Comparison of ENCODE assay signal across 21 cellular contexts in genomic region chr3:56830884-56831283, GRCh38. TPM values are rescaled to one million over a fixed set of nuclear protein-coding genes. Genes with fewer than 3 reads are reported as not detected.
DNase-seq lines count a peak whose midpoint lies in the region; ATAC-seq and TF ChIP-seq lines count a peak whose summit lies in the region.
"Had no signal": no experiment of that assay in that cellular context is flagged by ENCODE, and none has a peak within 500 bp of the region (broad histone marks: within the 10 kb centered on the region; RNA-seq: fewer than 3 reads in every experiment).

No MANE protein-coding gene starts in this region.

- peaks cover 37% of the 10 kb centered on the region for H3K4me1 Mint-ChIP-seq in activated CD4-positive, alpha-beta memory T cell treated with anti-CD3 and anti-CD28 coated beads for 36 hours (ENCODE audit: low read depth)
- H3K4me1 Mint-ChIP-seq in activated CD4-positive, alpha-beta memory T cell treated with anti-CD3 and anti-CD28 coated beads, Interleukin-2, amount 10 ng/mL, durations not matched to agents 7 days and 5 days = peaks cover 12% of the 10 kb centered on the region
- H3K4me1 Mint-ChIP-seq: B cell had no signal

- no peak for DNase-seq in activated CD4-positive, alpha-beta memory T cell treated with anti-CD3 and anti-CD28 coated beads for 36 hours
- no peak for DNase-seq in activated CD4-positive, alpha-beta memory T cell treated with anti-CD3 and anti-CD28 coated beads, Interleukin-2, amount 10 ng/mL, durations not matched to agents 7 days and 5 days
- DNase-seq in hepatocyte (ENCODE audit: low spot score) = no peak
- DNase-seq in HAP-1 (ENCODE audit: low spot score in 2 of 2) = no peak
- DNase-seq in superior temporal gyrus (ENCODE audit: extremely low spot score) = no peak
- DNase-seq: CD4-positive, alpha-beta T cell; CD8-positive, alpha-beta memory T cell; DMS 273 treated with DMSO at 0.1 percent for 48 hours; DMS79; EL; GDM1; HCEC 1CT had no signal

- H3K36me3 ChIP-seq in hepatocyte (replicated peaks; ENCODE audit: insufficient read depth, low read depth) (no peaks in the 10 kb centered on the region), liver (ENCODE audit: control insufficient read depth in 4 of 4, insufficient read depth in 3 of 4, low read depth in 1 of 4, low read length in 3 of 4) (no peaks in the 10 kb centered on the region), HAP-1 (replicated peaks) (no peaks in the 10 kb centered on the region)
- H3K36me3 ChIP-seq: BLaER1 had no signal

- H3K79me2 ChIP-seq in hepatocyte = peaks cover 2% of the 10 kb centered on the region

- intact Hi-C loops in activated CD4-positive, alpha-beta memory T cell treated with anti-CD3 and anti-CD28 coated beads for 36 hours (cut with micrococcal nuclease) = no loop called here

- no peaks in the 10 kb centered on the region for H3K36me3 Mint-ChIP-seq in activated CD4-positive, alpha-beta memory T cell treated with anti-CD3 and anti-CD28 coated beads for 36 hours
- no peaks in the 10 kb centered on the region for H3K36me3 Mint-ChIP-seq in activated CD4-positive, alpha-beta memory T cell treated with anti-CD3 and anti-CD28 coated beads, Interleukin-2, amount 10 ng/mL, durations not matched to agents 7 days and 5 days (ENCODE audit: low read depth)

- 79% methylated on average over 2 of the region's 2 CpGs for WGBS in hepatocyte (ENCODE audit: low lambda C conversion rate, missing lambda C conversion rate)
- WGBS in liver = 39% methylated on average over 2 of the region's 2 CpGs

- H3K27me3 ChIP-seq in hepatocyte (no peaks in the 10 kb centered on the region), liver (ENCODE audit: control insufficient read depth in 4 of 4, insufficient read depth in 4 of 4, low read length in 3 of 4) (peaks cover 0 to 2% (median under 1%) of the 10 kb centered on the region in 4 donors), HAP-1 (ENCODE audit: low read depth) (no peaks in the 10 kb centered on the region; the same call in 1 of the 2 replicates)
- H3K27me3 ChIP-seq: BLaER1 had no signal

- no peak overlapping the region for H3K4me3 ChIP-seq in hepatocyte
- H3K4me3 ChIP-seq in liver (ENCODE audit: low read depth in 1 of 3, low read length in 3 of 3) = no peak overlapping the region
- H3K4me3 ChIP-seq in HAP-1 = no peak overlapping the region
- H3K4me3 ChIP-seq: BLaER1, GM12878, GM23338 had no signal

- H3K4me3 Mint-ChIP-seq in activated CD4-positive, alpha-beta memory T cell treated with anti-CD3 and anti-CD28 coated beads for 36 hours = no peak overlapping the region
- H3K4me3 Mint-ChIP-seq in activated CD4-positive, alpha-beta memory T cell treated with anti-CD3 and anti-CD28 coated beads, Interleukin-2, amount 10 ng/mL, durations not matched to agents 7 days and 5 days = no peak overlapping the region
- H3K4me3 Mint-ChIP-seq: B cell; CD4-positive, alpha-beta T cell; CD8-positive, alpha-beta memory T cell; GM23338 had no signal

- no peaks in the 10 kb centered on the region for H3K9me2 ChIP-seq in hepatocyte (replicated peaks; ENCODE audit: insufficient read depth)

- H3K9me3 Mint-ChIP-seq in activated CD4-positive, alpha-beta memory T cell treated with anti-CD3 and anti-CD28 coated beads for 36 hours = no peaks in the 10 kb centered on the region
- no peaks in the 10 kb centered on the region for H3K9me3 Mint-ChIP-seq in activated CD4-positive, alpha-beta memory T cell treated with anti-CD3 and anti-CD28 coated beads, Interleukin-2, amount 10 ng/mL, durations not matched to agents 7 days and 5 days
- H3K9me3 Mint-ChIP-seq: CD14-positive monocyte; CD4-positive, alpha-beta T cell; CD8-positive, alpha-beta memory T cell; GM23338 had no signal

- H3K27ac ChIP-seq in hepatocyte (peak overlapping the region; percentile 42), liver (ENCODE audit: low read depth in 1 of 2, low read length in 2 of 2) (no peak overlapping the region)
- H3K27ac ChIP-seq: 22Rv1, BLaER1 had no signal

- peak overlapping the region; percentile 19 for H3K27ac Mint-ChIP-seq in activated CD4-positive, alpha-beta memory T cell treated with anti-CD3 and anti-CD28 coated beads for 36 hours
- no peak overlapping the region for H3K27ac Mint-ChIP-seq in activated CD4-positive, alpha-beta memory T cell treated with anti-CD3 and anti-CD28 coated beads, Interleukin-2, amount 10 ng/mL, durations not matched to agents 7 days and 5 days
- H3K27ac Mint-ChIP-seq: B cell; CD14-positive monocyte; CD4-positive, alpha-beta T cell; GM23338 had no signal

- TF ChIP-seq RAD21 in liver (IDR thresholded peaks at IDR 0.05) = no peak

- CTCF ChIA-PET in activated CD4-positive, alpha-beta memory T cell treated with anti-CD3 and anti-CD28 coated beads for 36 hours (lab: Charles Lee) = no interaction called here
- CTCF ChIA-PET in activated CD4-positive, alpha-beta memory T cell treated with anti-CD3 and anti-CD28 coated beads, Interleukin-2, amount 10 ng/mL, durations not matched to agents 7 days and 5 days (lab: Charles Lee) = no interaction called here

- no peak overlapping the region for H3K9ac ChIP-seq in liver (ENCODE audit: low read depth in 1 of 2, low read length in 2 of 2)
- H3K9ac ChIP-seq: BLaER1 had no signal

- H4K20me1 ChIP-seq in hepatocyte (ENCODE audit: insufficient read depth, poor library complexity, severe bottlenecking) = no peaks in the 10 kb centered on the region
- H4K20me1 ChIP-seq: BLaER1 had no signal

- no peak overlapping the region for H2AFZ ChIP-seq in hepatocyte
- H2AFZ ChIP-seq: GM23338 had no signal

- H3K9me3 ChIP-seq in hepatocyte (ENCODE audit: low read depth) (no peaks in the 10 kb centered on the region), liver (ENCODE audit: control insufficient read depth in 4 of 4, low read length in 3 of 4) (no peaks in the 10 kb centered on the region), HAP-1 (no peaks in the 10 kb centered on the region)
- H3K9me3 ChIP-seq: BLaER1 had no signal

- in situ Hi-C loops in HAP-1 (cut with MboI; ENCODE audit: low sequenced_read_pairs) = no loop called here

- H3K4me1 ChIP-seq in hepatocyte (ENCODE audit: insufficient read depth) = peaks cover 11% of the 10 kb centered on the region
- peaks cover 0 to 1% (median 0%) of the 10 kb centered on the region in 4 donors for H3K4me1 ChIP-seq in liver (ENCODE audit: control insufficient read depth in 4 of 4, insufficient read depth in 4 of 4, low read length in 3 of 4)
- H3K4me1 ChIP-seq in HAP-1 = peaks cover 6% of the 10 kb centered on the region

- no peak overlapping the region for H3K4me2 ChIP-seq in hepatocyte
- H3K4me2 ChIP-seq: BLaER1, GM23338 had no signal

- POLR2A ChIA-PET in activated CD4-positive, alpha-beta memory T cell treated with anti-CD3 and anti-CD28 coated beads for 36 hours (lab: Charles Lee) = no interaction called here
- POLR2A ChIA-PET in activated CD4-positive, alpha-beta memory T cell treated with anti-CD3 and anti-CD28 coated beads, Interleukin-2, amount 10 ng/mL, durations not matched to agents 7 days and 5 days (lab: Charles Lee) = no interaction called here

- ATAC-seq in HG02798 (IDR thresholded peaks at IDR 0.05; ENCODE audit: poor library complexity, unreplicated experiment) (no peak), HG02852 (IDR thresholded peaks at IDR 0.05; ENCODE audit: unreplicated experiment) (no peak)
- ATAC-seq: GM12878, GM23338 had no signal

- TF ChIP-seq CTCF in hepatocyte (IDR thresholded peaks at IDR 0.05; ENCODE audit: poor library complexity) (no peak), liver (IDR thresholded peaks at IDR 0.05; ENCODE audit: low read depth, low read length, missing input control) (no peak)

- H3K27me3 Mint-ChIP-seq in activated CD4-positive, alpha-beta memory T cell treated with anti-CD3 and anti-CD28 coated beads for 36 hours = no peaks in the 10 kb centered on the region
- no peaks in the 10 kb centered on the region for H3K27me3 Mint-ChIP-seq in activated CD4-positive, alpha-beta memory T cell treated with anti-CD3 and anti-CD28 coated beads, Interleukin-2, amount 10 ng/mL, durations not matched to agents 7 days and 5 days
- H3K27me3 Mint-ChIP-seq: B cell; CD4-positive, alpha-beta T cell; CD8-positive, alpha-beta memory T cell had no signal

TF ChIP-seq in liver, 16 proteins besides CTCF, POLR2A, EP300 and RAD21:
- TF ChIP-seq RXRA (IDR thresholded peaks at IDR 0.05) = peak in 1 of 2 donors; percentile 41
- no peak for TF ChIP-seq SP1 (IDR thresholded peaks at IDR 0.05)
- TF ChIP-seq FOXA2 (IDR thresholded peaks at IDR 0.05) = peak; percentile 46
- TF ChIP-seq YY1 (IDR thresholded peaks at IDR 0.05) = peak; percentile 58
- TF ChIP-seq HNF4A (conservative IDR thresholded peaks at IDR 0.05) = peak in 1 of 2 donors; percentile 60
- no peak for TF ChIP-seq NR2F2 (IDR thresholded peaks at IDR 0.05)
- peak; percentile 17 for TF ChIP-seq MAX (IDR thresholded peaks at IDR 0.05)

RNA-seq across cellular contexts. Expression of gene ARHGEF3, which starts 29.1 kb away (rescaled TPM):
- 10 to 100 TPM; 28.0 to 31.5 TPM for total RNA-seq in activated CD4-positive, alpha-beta memory T cell treated with anti-CD3 and anti-CD28 coated beads for 36 hours
- 10 to 100 TPM; 71.3 TPM for total RNA-seq in activated CD4-positive, alpha-beta memory T cell treated with anti-CD3 and anti-CD28 coated beads, Interleukin-2, amount 10 ng/mL, durations not matched to agents 7 days and 5 days
- total RNA-seq in hepatocyte (39.6 and 41.7 TPM in 2 replicates), liver (1 to 10 TPM; 2.4 to 7.9 TPM)
- polyA plus RNA-seq in hepatocyte (52.4 and 63.8 TPM in 2 replicates), liver (1 to 10 TPM; 1.6 to 1.7 TPM)
